Comparison of ENCODE assay signal across 1 cellular context in genomic region chr6:112038756-112039430, GRCh38.
TF ChIP-seq lines count a peak whose summit lies in the region.

No MANE protein-coding gene starts in this region.

TF ChIP-seq in endothelial cell of umbilical vein, 7 proteins besides CTCF, POLR2A, EP300 and RAD21 (continued from another document):
- TF ChIP-seq MAX (IDR thresholded peaks at IDR 0.05; ENCODE audit: insufficient read depth, insufficient read length) (no peak), EZH2 (IDR thresholded peaks at IDR 0.05; ENCODE audit: borderline replicate concordance, low read depth, low read length, severe bottlenecking) (no peak), MYC (IDR thresholded peaks at IDR 0.05; ENCODE audit: low read depth, low read length) (no peak), FOS (IDR thresholded peaks at IDR 0.05; ENCODE audit: borderline replicate concordance, insufficient read depth, low read length) (no peak)
